1 cellular context compared by ENCODE assay signal in genomic region chr2:71882949-71883472, GRCh38.
TF ChIP-seq lines count a peak whose summit lies in the region.

No MANE protein-coding gene starts in this region.

TF ChIP-seq in K562, 482 proteins besides CTCF, POLR2A, EP300 and RAD21 (continued from another document and continues in another):
- peak in 1 of 2 experiments; percentile 95 for TF ChIP-seq AFF1 (IDR thresholded peaks at IDR 0.05; ENCODE audit: low read depth in 1 of 2, partially characterized antibody in 2 of 2)
- TF ChIP-seq RCOR1 (IDR thresholded peaks at IDR 0.05; ENCODE audit: borderline replicate concordance in 1 of 2, low read depth in 2 of 2, low read length in 2 of 2) = peak in 1 of 2 experiments; percentile 98; a peak in 2 of 4 replicates
- TF ChIP-seq NBN (IDR thresholded peaks at IDR 0.05; ENCODE audit: low read depth) = peak; percentile 89
- TF ChIP-seq SMAD2 (IDR thresholded peaks at IDR 0.05; ENCODE audit: low read depth, low read length) = no peak
- TF ChIP-seq MCM7 (IDR thresholded peaks at IDR 0.05) = no peak
- peak; percentile 57 for TF ChIP-seq RBFOX2 (IDR thresholded peaks at IDR 0.05; ENCODE audit: low read depth, low read length)
- peak; percentile 82 for TF ChIP-seq BCOR (IDR thresholded peaks at IDR 0.05)
- TF ChIP-seq CREB3 (tag; conservative IDR thresholded peaks at IDR 0.05; ENCODE audit: low read depth) = peak; percentile 56; the same call in 1 of the 2 replicates
- TF ChIP-seq THRAP3 (IDR thresholded peaks at IDR 0.05; ENCODE audit: borderline replicate concordance) = no peak
- TF ChIP-seq ZFX (CRISPR knock-in tag; IDR thresholded peaks at IDR 0.05) = no peak
- TF ChIP-seq RBM25 (IDR thresholded peaks at IDR 0.05; ENCODE audit: low read depth, low read length, severe bottlenecking) = no peak
- TF ChIP-seq ATF3 (IDR thresholded peaks at IDR 0.05) = peak; percentile 86
- TF ChIP-seq ATF3 (CRISPR knock-in tag; conservative IDR thresholded peaks at IDR 0.05) = 0 out of 2 replicates have a peak, but pooled peaks have one; percentile 35
- TF ChIP-seq ZFP36 (IDR thresholded peaks at IDR 0.05; ENCODE audit: low read depth, low read length, partially characterized antibody) = peak; percentile 26
- TF ChIP-seq ZNF609 (CRISPR knock-in tag; IDR thresholded peaks at IDR 0.05; ENCODE audit: borderline replicate concordance) = no peak
- TF ChIP-seq ZFPM2 (CRISPR knock-in tag; IDR thresholded peaks at IDR 0.05) = no peak
- TF ChIP-seq CAMTA2 (CRISPR knock-in tag; conservative IDR thresholded peaks at IDR 0.05) = no peak
- TF ChIP-seq ZNF134 (CRISPR knock-in tag; conservative IDR thresholded peaks at IDR 0.05) = no peak
- no peak for TF ChIP-seq NFRKB (IDR thresholded peaks at IDR 0.05; ENCODE audit: low read depth)
- TF ChIP-seq NFATC3 (IDR thresholded peaks at IDR 0.05) = peak; percentile 88
- no peak for TF ChIP-seq KDM5B (IDR thresholded peaks at IDR 0.05; ENCODE audit: insufficient replicate concordance, low read depth, low read length)
- no peak for TF ChIP-seq ZNF695 (CRISPR knock-in tag; IDR thresholded peaks at IDR 0.05)
- 0 out of 4 replicates have a peak, but pooled peaks of 1 of the 2 experiments have one; percentile 55 for TF ChIP-seq MLX (CRISPR knock-in tag; conservative IDR thresholded peaks at IDR 0.05)
- no peak for TF ChIP-seq ZBTB7A (IDR thresholded peaks at IDR 0.05; ENCODE audit: borderline replicate concordance, control insufficient read depth, low read depth, low read length)
- TF ChIP-seq ERF (CRISPR knock-in tag; IDR thresholded peaks at IDR 0.05) = peak; percentile 89; the same call in 1 of the 2 replicates
- TF ChIP-seq PURB (CRISPR knock-in tag; IDR thresholded peaks at IDR 0.05; ENCODE audit: low read depth) = no peak
- peak; percentile 29; the same call in 1 of the 2 replicates for TF ChIP-seq ZNF830 (CRISPR knock-in tag; IDR thresholded peaks at IDR 0.05)
- no peak for TF ChIP-seq RBM22 (IDR thresholded peaks at IDR 0.05; ENCODE audit: low read depth, low read length, poor library complexity, severe bottlenecking)
- no peak for TF ChIP-seq ZKSCAN3 (CRISPR knock-in tag; IDR thresholded peaks at IDR 0.05)
- peak; percentile 68; the same call in 1 of the 2 replicates for TF ChIP-seq CBX5 (IDR thresholded peaks at IDR 0.05; ENCODE audit: borderline replicate concordance, low read depth)
- TF ChIP-seq ASH1L (IDR thresholded peaks at IDR 0.05; ENCODE audit: borderline replicate concordance, low read depth, partially characterized antibody) = no peak
- TF ChIP-seq PCBP1 (IDR thresholded peaks at IDR 0.05; ENCODE audit: low read depth, low read length, poor library complexity, severe bottlenecking) = peak; percentile 41
- no peak for TF ChIP-seq ZNF75A (CRISPR knock-in tag; IDR thresholded peaks at IDR 0.05)
- no peak for TF ChIP-seq MGA (IDR thresholded peaks at IDR 0.05)
- TF ChIP-seq PHF8 (IDR thresholded peaks at IDR 0.05; ENCODE audit: borderline replicate concordance, low read length) = no peak
- peak; percentile 95 for TF ChIP-seq CCNT2 (IDR thresholded peaks at IDR 0.05; ENCODE audit: borderline replicate concordance, extremely low read depth, insufficient read length, low read depth, low read length)
- no peak for TF ChIP-seq RBM39 (optimal IDR thresholded peaks at IDR 0.05; ENCODE audit: low read depth, low read length)
- TF ChIP-seq NFIC (IDR thresholded peaks at IDR 0.05) = peak; percentile 100
- TF ChIP-seq NFE2 (IDR thresholded peaks at IDR 0.05; ENCODE audit: low read depth) = peak; percentile 42; the same call in 1 of the 2 replicates
- TF ChIP-seq ZBED1 (IDR thresholded peaks at IDR 0.05) = peak; percentile 75; the same call in 1 of the 2 replicates
